ENCODE assay signal across 16 cellular contexts in genomic region chr15:45185069-45185779, GRCh38. TPM values are rescaled to one million over a fixed set of nuclear protein-coding genes. Genes with fewer than 3 reads are reported as not detected.
DNase-seq lines count a peak whose midpoint lies in the region; ATAC-seq, FAIRE-seq and TF ChIP-seq lines count a peak whose summit lies in the region.
"Had no signal": no experiment of that assay in that cellular context is flagged by ENCODE, and none has a peak within 500 bp of the region (broad histone marks: within the 10 kb centered on the region; RNA-seq: fewer than 3 reads in every experiment).

No MANE protein-coding gene starts in this region.

- CTCF ChIA-PET in HepG2 (lab: Yijun Ruan, JAX; ENCODE audit: low intra/inter-chr PET ratio, low total read pairs) (no interaction called here), HEK293T (lab: Yijun Ruan, JAX) (no interaction called here)
- CTCF ChIA-PET in naive thymus-derived CD4-positive, alpha-beta T cell (lab: Charles Lee), result interaction anchor here (1.1 to 1.4 kb wide), 2 partner anchors 17 to 20 kb away, joined by 3 read pairs; no protein-coding TSS in a partner anchor

- no peak overlapping the region for H3K27ac Mint-ChIP-seq in activated naive CD8-positive, alpha-beta T cell treated with anti-CD3 and anti-CD28 coated beads for 36 hours
- H3K27ac Mint-ChIP-seq in naive thymus-derived CD4-positive, alpha-beta T cell, result peak overlapping the region in 7 of 9 donors; percentile 69 to 90 (median 86)
- no peak overlapping the region for H3K27ac Mint-ChIP-seq in type B pancreatic cell

- H3K4me1 Mint-ChIP-seq in activated naive CD8-positive, alpha-beta T cell treated with anti-CD3 and anti-CD28 coated beads for 36 hours, result peaks cover 42% of the 10 kb centered on the region
- peaks cover 15 to 32% (median 25%) of the 10 kb centered on the region in 7 donors for H3K4me1 Mint-ChIP-seq in naive thymus-derived CD4-positive, alpha-beta T cell
- H3K4me1 Mint-ChIP-seq in type B pancreatic cell (ENCODE audit: unreplicated experiment), result peaks cover 47% of the 10 kb centered on the region

- H3K27me3 ChIP-seq in HepG2 (ENCODE audit: control insufficient read depth in 1 of 2, insufficient read depth in 2 of 2, low read length in 2 of 2) (peaks cover 0 to 3% of the 10 kb centered on the region in 2 experiments; a peak in 1 of 5 replicates), right lobe of liver (no peaks in the 10 kb centered on the region)
- H3K27me3 ChIP-seq in naive thymus-derived CD4-positive, alpha-beta T cell (ENCODE audit: control insufficient read depth in 2 of 2, insufficient read depth in 2 of 2, low read length in 2 of 2), result no peaks in the 10 kb centered on the region

- peaks cover 28% of the 10 kb centered on the region for H4K20me1 ChIP-seq in HepG2 (ENCODE audit: insufficient read depth, low read length)

- no peak for TF ChIP-seq RAD21 in HepG2 (CRISPR knock-in tag; IDR thresholded peaks at IDR 0.05)

- H3K9me3 ChIP-seq in HepG2 (ENCODE audit: low read length), result no peaks in the 10 kb centered on the region
- no peaks in the 10 kb centered on the region for H3K9me3 ChIP-seq in right lobe of liver
- no peaks in the 10 kb centered on the region for H3K9me3 ChIP-seq in naive thymus-derived CD4-positive, alpha-beta T cell (ENCODE audit: control insufficient read depth in 2 of 3, low read length in 3 of 3)

- TF ChIP-seq EP300 in HepG2 (IDR thresholded peaks at IDR 0.05; ENCODE audit: low read depth in 2 of 2, low read length in 2 of 2), result no peak
- TF ChIP-seq EP300 in HepG2 (CRISPR knock-in tag; IDR thresholded peaks at IDR 0.05; ENCODE audit: borderline replicate concordance), result no peak

- intact Hi-C loops in HepG2 (cut with micrococcal nuclease; ENCODE audit: unreplicated experiment), result no loop called here
- intact Hi-C loops in right lobe of liver (cut with DNase I), result no loop called here
- intact Hi-C loops in naive thymus-derived CD4-positive, alpha-beta T cell (cut with micrococcal nuclease), result no loop called here

- DNase-seq in HepG2 (ENCODE audit: low spot score) (no peak), right lobe of liver (no peak), type B pancreatic cell (ENCODE audit: extremely low spot score, unreplicated experiment) (no peak), mucosa of gallbladder (ENCODE audit: low spot score) (no peak), HEK293T (ENCODE audit: extremely low spot score) (no peak)
- no peak for DNase-seq in activated naive CD8-positive, alpha-beta T cell treated with anti-CD3 and anti-CD28 coated beads for 36 hours
- no peak for DNase-seq in naive thymus-derived CD4-positive, alpha-beta T cell
- DNase-seq: GF-D8; NCI-H1105; stimulated activated CD4-positive, alpha-beta T cell treated with anti-CD3 and anti-CD28 coated beads, Interleukin-2, amount 100 ng/mL, for 48 hours; stimulated activated naive CD4-positive, alpha-beta T cell treated with Interleukin-2 at 50 U/mL for 16 hours had no signal

- H3K36me3 ChIP-seq in HepG2 (replicated peaks in 1 of 2; ENCODE audit: control insufficient read depth in 1 of 2, insufficient read depth in 2 of 2, low read length in 2 of 2) (peaks cover 6% of the 10 kb centered on the region in 2 experiments; a peak in 3 of 5 replicates), right lobe of liver (no peaks in the 10 kb centered on the region)
- no peaks in the 10 kb centered on the region for H3K36me3 ChIP-seq in naive thymus-derived CD4-positive, alpha-beta T cell (ENCODE audit: control insufficient read depth in 2 of 3, insufficient read depth in 3 of 3, low read length in 3 of 3)

- H3K4me3 Mint-ChIP-seq in activated naive CD8-positive, alpha-beta T cell treated with anti-CD3 and anti-CD28 coated beads for 36 hours, result peak overlapping the region; percentile 89
- peak overlapping the region in 8 of 10 donors; percentile 71 to 96 (median 85) for H3K4me3 Mint-ChIP-seq in naive thymus-derived CD4-positive, alpha-beta T cell
- peak overlapping the region; percentile 96 for H3K4me3 Mint-ChIP-seq in type B pancreatic cell

- TF ChIP-seq POLR2A in HepG2 (IDR thresholded peaks at IDR 0.05; ENCODE audit: insufficient read depth in 1 of 2, low read depth in 2 of 2, low read length in 2 of 2) (no peak), right lobe of liver (IDR thresholded peaks at IDR 0.05) (no peak)

- H3K36me3 Mint-ChIP-seq in activated naive CD8-positive, alpha-beta T cell treated with anti-CD3 and anti-CD28 coated beads for 36 hours, result peaks cover 9% of the 10 kb centered on the region
- no peaks in the 10 kb centered on the region for H3K36me3 Mint-ChIP-seq in naive thymus-derived CD4-positive, alpha-beta T cell
- H3K36me3 Mint-ChIP-seq in type B pancreatic cell, result peaks cover 5% of the 10 kb centered on the region

- peak overlapping the region; percentile 79 for H3K4me2 ChIP-seq in HepG2 (ENCODE audit: low read depth, low read length)

- H3K9me3 Mint-ChIP-seq in activated naive CD8-positive, alpha-beta T cell treated with anti-CD3 and anti-CD28 coated beads for 36 hours, result no peaks in the 10 kb centered on the region
- H3K9me3 Mint-ChIP-seq in naive thymus-derived CD4-positive, alpha-beta T cell, result peaks cover 0 to 2% (median 0%) of the 10 kb centered on the region in 11 donors
- H3K9me3 Mint-ChIP-seq in type B pancreatic cell, result no peaks in the 10 kb centered on the region

- WGBS in HepG2 (ENCODE audit: low lambda C conversion rate), result 100% methylated on average over 2 of the region's 3 CpGs
- 71% methylated on average over 1 of the region's 3 CpGs for WGBS in right lobe of liver (ENCODE audit: insufficient coverage, low coverage, low lambda C conversion rate, missing lambda C conversion rate)

- no peak for FAIRE-seq in HepG2 (lab: Jason Lieb, UNC)

- H3K4me3 ChIP-seq in HepG2 (replicated peaks in 1 of 3; ENCODE audit: insufficient read depth in 1 of 3, low read depth in 2 of 3, low read length in 3 of 3) (peak overlapping the region; percentile 24 to 83 (median 82); a peak in 2 of 6 replicates), right lobe of liver (no peak overlapping the region)
- H3K4me3 ChIP-seq in naive thymus-derived CD4-positive, alpha-beta T cell (ENCODE audit: low read length), result no peak overlapping the region
- H3K4me3 ChIP-seq: lung had no signal

- POLR2A ChIA-PET in HepG2 (lab: Yijun Ruan, JAX) (no interaction called here), HEK293T (lab: Yijun Ruan, JAX) (interaction anchor here (1.2 to 4.2 kb wide), 2 partner anchors 15 to 22 kb away, joined by 3 to 17 read pairs; no protein-coding TSS in a partner anchor)
- POLR2A ChIA-PET in naive thymus-derived CD4-positive, alpha-beta T cell (lab: Charles Lee), result interaction anchor here (1.5 to 13.0 kb wide), 3 partner anchors 10 to 17 kb away, joined by 5 to 177 read pairs (median 16); no protein-coding TSS in a partner anchor

- H3K27me3 Mint-ChIP-seq in activated naive CD8-positive, alpha-beta T cell treated with anti-CD3 and anti-CD28 coated beads for 36 hours, result no peaks in the 10 kb centered on the region
- H3K27me3 Mint-ChIP-seq in naive thymus-derived CD4-positive, alpha-beta T cell, result peaks cover 0 to 16% (median 0%) of the 10 kb centered on the region in 5 donors
- H3K27me3 Mint-ChIP-seq in type B pancreatic cell, result peaks cover 8% of the 10 kb centered on the region

- BruUV-seq in HepG2 (replicated peaks; lab: Mats Ljungman, UMichigan), result no TSS peak

- no peak overlapping the region for H3K27ac ChIP-seq in HepG2 (ENCODE audit: extremely low read length, insufficient read depth, low read length)
- H3K27ac ChIP-seq in right lobe of liver, result no peak overlapping the region
- H3K27ac ChIP-seq in naive thymus-derived CD4-positive, alpha-beta T cell (ENCODE audit: low read depth, low read length), result no peak overlapping the region

- H3K4me1 ChIP-seq in HepG2 (ENCODE audit: insufficient read depth, low read length) (peaks cover 60% of the 10 kb centered on the region), right lobe of liver (peaks cover 0 to 43% (median 0%) of the 10 kb centered on the region in 4 donors)
- peaks cover 3 to 10% of the 10 kb centered on the region in 2 donors for H3K4me1 ChIP-seq in naive thymus-derived CD4-positive, alpha-beta T cell (ENCODE audit: control insufficient read depth in 2 of 2, insufficient read depth in 2 of 2, low read length in 2 of 2)

- H3K9ac ChIP-seq in HepG2 (ENCODE audit: insufficient read depth, low read depth, low read length), result peak overlapping the region; percentile 9; the same call in 1 of the 2 replicates

- peaks cover 64% of the 10 kb centered on the region for H3K79me2 ChIP-seq in HepG2 (ENCODE audit: insufficient read depth, low read length)

- ATAC-seq in HepG2, result no peak
- no peak for ATAC-seq in right lobe of liver
- no peak for ATAC-seq in naive thymus-derived CD4-positive, alpha-beta T cell
- ATAC-seq in GM19324 (IDR thresholded peaks at IDR 0.05; ENCODE audit: low FRiP score, unreplicated experiment), result no peak
- ATAC-seq: esophagus mucosa had no signal

- no peak for TF ChIP-seq CTCF in HepG2 (CRISPR knock-in tag; IDR thresholded peaks at IDR 0.05)
- no peak for TF ChIP-seq CTCF in right lobe of liver (IDR thresholded peaks at IDR 0.05)
- no peak for TF ChIP-seq CTCF in type B pancreatic cell (conservative IDR thresholded peaks at IDR 0.05)

- in situ Hi-C loops in HepG2 (cut with HindIII; ENCODE audit: extremely low pct_ligation_motif_present, low pct_unique_long_range_greater_than_20kb), result no loop called here

- no peak overlapping the region for H2AFZ ChIP-seq in HepG2 (ENCODE audit: low read length)

RNA-seq across cellular contexts. Expression of gene SHF, which starts 2.5 kb away (rescaled TPM):
- total RNA-seq in HepG2 (2016; rRNA removed; fragmentation: Illumina TruSeq; extraction: Trizol) (16.8 and 25.5 TPM in 2 replicates), right lobe of liver (10 to 100 TPM; 12.7 to 23.5 (median 15.1) TPM), type B pancreatic cell (ENCODE audit: low replicate concordance) (10.9 and 29.0 TPM in 2 replicates), mucosa of gallbladder (10.4 TPM)
- total RNA-seq in HepG2 (2016; cell fraction: cytosol; rRNA removed; fragmentation: Illumina TruSeq; extraction: Trizol; ENCODE audit: low read depth), result 12.8 and 14.1 TPM in 2 replicates
- 14.2 and 23.0 TPM in 2 replicates for total RNA-seq in HepG2 (2016; cell fraction: insoluble cytoplasmic fraction; rRNA removed; fragmentation: Illumina TruSeq; extraction: Trizol)
- total RNA-seq in HepG2 (2016; cell fraction: membrane; rRNA removed; fragmentation: Illumina TruSeq; extraction: Trizol), result 21.8 and 26.1 TPM in 2 replicates
- total RNA-seq in HepG2 (2016; cell fraction: nucleus; rRNA removed; fragmentation: Illumina TruSeq; extraction: Trizol), result 19.6 and 27.1 TPM in 2 replicates
- polyA plus RNA-seq in HepG2 (2011; rRNA removed), result 20.9 and 21.4 TPM in 2 replicates
- polyA plus RNA-seq in HepG2 (2011; cell fraction: cytosol; rRNA removed), result 13.0 and 16.7 TPM in 2 replicates
- 19.6 and 22.5 TPM in 2 replicates for polyA plus RNA-seq in HepG2 (2011; cell fraction: nucleus; rRNA removed)
- 20.3 and 23.9 TPM in 2 replicates for polyA plus RNA-seq in HepG2 (2012)
- 15.0 and 15.7 TPM in 2 replicates for polyA plus RNA-seq in HepG2 (2016; cell fraction: cytosol; fragmentation: Illumina TruSeq; extraction: Trizol; ENCODE audit: low read depth)
- 20.8 and 23.0 TPM in 2 replicates for polyA plus RNA-seq in HepG2 (2016; cell fraction: insoluble cytoplasmic fraction; fragmentation: Illumina TruSeq; extraction: Trizol; ENCODE audit: low read depth)
- polyA plus RNA-seq in HepG2 (2016; cell fraction: membrane; fragmentation: Illumina TruSeq; extraction: Trizol; ENCODE audit: low read depth), result 19.3 and 22.0 TPM in 2 replicates
- polyA plus RNA-seq in HepG2 (2016; cell fraction: nucleus; fragmentation: Illumina TruSeq; extraction: Trizol; ENCODE audit: insufficient read depth, low read depth), result 27.9 and 28.2 TPM in 2 replicates
- 3.7 and 33.1 TPM in 2 replicates for polyA minus RNA-seq in HepG2 (2011; rRNA and poly(A)+ RNA removed; ENCODE audit: low replicate concordance)
- 10.0 and 13.8 TPM in 2 replicates for polyA minus RNA-seq in HepG2 (2011; cell fraction: cytosol; rRNA and poly(A)+ RNA removed)
- polyA minus RNA-seq in HepG2 (2011; cell fraction: nucleus; rRNA and poly(A)+ RNA removed), result 18.3 and 18.9 TPM in 2 replicates
- total RNA-seq in activated naive CD8-positive, alpha-beta T cell treated with anti-CD3 and anti-CD28 coated beads for 36 hours, result 10 to 100 TPM; 19.5 to 20.4 TPM
- 1 to 10 TPM; 3.5 to 8.7 (median 6.2) TPM for total RNA-seq in naive thymus-derived CD4-positive, alpha-beta T cell
- polyA plus RNA-seq in naive thymus-derived CD4-positive, alpha-beta T cell, result 1 to 10 TPM; 2.5 to 3.0 TPM

RNA-seq across cellular contexts. Expression of gene DUOX1, which starts 55.4 kb away (rescaled TPM):
- total RNA-seq in HepG2 (2016; rRNA removed; fragmentation: Illumina TruSeq; extraction: Trizol), result not detected in 2 replicates
- not detected in 2 replicates for total RNA-seq in HepG2 (2016; cell fraction: cytosol; rRNA removed; fragmentation: Illumina TruSeq; extraction: Trizol; ENCODE audit: low read depth)
- total RNA-seq in HepG2 (2016; cell fraction: insoluble cytoplasmic fraction; rRNA removed; fragmentation: Illumina TruSeq; extraction: Trizol), result not detected in 2 replicates
- total RNA-seq in HepG2 (2016; cell fraction: membrane; rRNA removed; fragmentation: Illumina TruSeq; extraction: Trizol), result not detected in 2 replicates
- not detected in 2 replicates for total RNA-seq in HepG2 (2016; cell fraction: nucleus; rRNA removed; fragmentation: Illumina TruSeq; extraction: Trizol)
- polyA plus RNA-seq in HepG2 (2011; rRNA removed), result 0.03 TPM in 1 of 2 replicates, not detected in the other
- not detected in 2 replicates for polyA plus RNA-seq in HepG2 (2011; cell fraction: cytosol; rRNA removed)
- 0.03 TPM in 1 of 2 replicates, not detected in the other for polyA plus RNA-seq in HepG2 (2011; cell fraction: nucleus; rRNA removed)
- 0.28 and 0.65 TPM in 2 replicates for polyA plus RNA-seq in HepG2 (2012)
- not detected in 2 replicates for polyA plus RNA-seq in HepG2 (2016; cell fraction: cytosol; fragmentation: Illumina TruSeq; extraction: Trizol; ENCODE audit: low read depth)
- 0.13 TPM in 1 of 2 replicates, not detected in the other for polyA plus RNA-seq in HepG2 (2016; cell fraction: insoluble cytoplasmic fraction; fragmentation: Illumina TruSeq; extraction: Trizol; ENCODE audit: low read depth)
- polyA plus RNA-seq in HepG2 (2016; cell fraction: membrane; fragmentation: Illumina TruSeq; extraction: Trizol; ENCODE audit: low read depth), result not detected in 2 replicates
- polyA plus RNA-seq in HepG2 (2016; cell fraction: nucleus; fragmentation: Illumina TruSeq; extraction: Trizol; ENCODE audit: insufficient read depth, low read depth), result not detected in 2 replicates
- polyA minus RNA-seq in HepG2 (2011; rRNA and poly(A)+ RNA removed; ENCODE audit: low replicate concordance), result 0.47 TPM in 1 of 2 replicates, not detected in the other
- polyA minus RNA-seq in HepG2 (2011; cell fraction: cytosol; rRNA and poly(A)+ RNA removed), result not detected in 2 replicates
- not detected in 2 replicates for polyA minus RNA-seq in HepG2 (2011; cell fraction: nucleus; rRNA and poly(A)+ RNA removed)
- total RNA-seq in right lobe of liver, result 1 to 10 TPM in 1 of 6 experiments, under 1 TPM in 2, not detected in 3; 0.06 to 1.4 (median 0.19) TPM
- under 1 TPM; 0.14 to 0.22 TPM for total RNA-seq in activated naive CD8-positive, alpha-beta T cell treated with anti-CD3 and anti-CD28 coated beads for 36 hours
- total RNA-seq in naive thymus-derived CD4-positive, alpha-beta T cell, result under 1 TPM in 2 of 5 experiments, not detected in 3; 0.05 to 0.34 TPM
- 1 to 10 TPM; 1.2 to 2.0 TPM for polyA plus RNA-seq in naive thymus-derived CD4-positive, alpha-beta T cell
- total RNA-seq in type B pancreatic cell (ENCODE audit: low replicate concordance), result 5.5 and 11.1 TPM in 2 replicates
- 23.4 TPM for total RNA-seq in mucosa of gallbladder
- total RNA-seq: pulmonary artery endothelial cell had no signal

RNA-seq across cellular contexts. Expression of gene DUOXA1, which starts 55.5 kb away (rescaled TPM):
- total RNA-seq in HepG2 (2016; rRNA removed; fragmentation: Illumina TruSeq; extraction: Trizol) (not detected in 2 replicates), right lobe of liver (not detected), type B pancreatic cell (ENCODE audit: low replicate concordance) (3.2 and 9.4 TPM in 2 replicates), mucosa of gallbladder (10.6 TPM)
- total RNA-seq in HepG2 (2016; cell fraction: cytosol; rRNA removed; fragmentation: Illumina TruSeq; extraction: Trizol; ENCODE audit: low read depth), result not detected in 2 replicates
- total RNA-seq in HepG2 (2016; cell fraction: insoluble cytoplasmic fraction; rRNA removed; fragmentation: Illumina TruSeq; extraction: Trizol), result not detected in 2 replicates
- total RNA-seq in HepG2 (2016; cell fraction: membrane; rRNA removed; fragmentation: Illumina TruSeq; extraction: Trizol), result not detected in 2 replicates
- total RNA-seq in HepG2 (2016; cell fraction: nucleus; rRNA removed; fragmentation: Illumina TruSeq; extraction: Trizol), result not detected in 2 replicates
- polyA plus RNA-seq in HepG2 (2011; rRNA removed), result 0.10 TPM in 1 of 2 replicates, not detected in the other
- polyA plus RNA-seq in HepG2 (2011; cell fraction: cytosol; rRNA removed), result 0.03 and 0.07 TPM in 2 replicates
- polyA plus RNA-seq in HepG2 (2011; cell fraction: nucleus; rRNA removed), result 0.14 TPM in 1 of 2 replicates, not detected in the other
- 0.19 TPM in 1 of 2 replicates, not detected in the other for polyA plus RNA-seq in HepG2 (2012)
- polyA plus RNA-seq in HepG2 (2016; cell fraction: cytosol; fragmentation: Illumina TruSeq; extraction: Trizol; ENCODE audit: low read depth), result not detected in 2 replicates
- polyA plus RNA-seq in HepG2 (2016; cell fraction: insoluble cytoplasmic fraction; fragmentation: Illumina TruSeq; extraction: Trizol; ENCODE audit: low read depth), result not detected in 2 replicates
- not detected in 2 replicates for polyA plus RNA-seq in HepG2 (2016; cell fraction: membrane; fragmentation: Illumina TruSeq; extraction: Trizol; ENCODE audit: low read depth)
- polyA plus RNA-seq in HepG2 (2016; cell fraction: nucleus; fragmentation: Illumina TruSeq; extraction: Trizol; ENCODE audit: insufficient read depth, low read depth), result not detected in 2 replicates
- 0.14 TPM in 2 replicates for polyA minus RNA-seq in HepG2 (2011; rRNA and poly(A)+ RNA removed; ENCODE audit: low replicate concordance)
- polyA minus RNA-seq in HepG2 (2011; cell fraction: cytosol; rRNA and poly(A)+ RNA removed), result not detected in 2 replicates
- polyA minus RNA-seq in HepG2 (2011; cell fraction: nucleus; rRNA and poly(A)+ RNA removed), result not detected in 2 replicates
- total RNA-seq in activated naive CD8-positive, alpha-beta T cell treated with anti-CD3 and anti-CD28 coated beads for 36 hours, result not detected
- total RNA-seq in naive thymus-derived CD4-positive, alpha-beta T cell, result under 1 TPM in 2 of 5 experiments, not detected in 3; 0.49 to 0.51 TPM
- under 1 TPM in 1 of 2 donors, not detected in 1; 0.22 TPM for polyA plus RNA-seq in naive thymus-derived CD4-positive, alpha-beta T cell
- total RNA-seq: pulmonary artery endothelial cell had no signal
- polyA plus RNA-seq: BJ had no signal

Comparison
In these comparisons a context has a peak if more than half of its experiments do, and no peak if none do; other contexts are left out.
1. H3K4me3 ChIP-seq: peak in HepG2 (3 of 3); none in right lobe of liver (0 of 3) and naive thymus-derived CD4-positive, alpha-beta T cell (single experiment).
2. H3K27ac Mint-ChIP-seq: peak in naive thymus-derived CD4-positive, alpha-beta T cell (7 of 9); none in activated naive CD8-positive, alpha-beta T cell treated with anti-CD3 and anti-CD28 coated beads for 36 hours (single experiment) and type B pancreatic cell (single experiment).
3. Peak in every context shown above with its lines, with median percentiles within 50 percentile points of each other: H3K4me3 Mint-ChIP-seq.